In genomic region chr17:16938496-16939270, GRCh38 we compare ENCODE assay signal across 21 cellular contexts. TPM values are rescaled to one million over a fixed set of nuclear protein-coding genes. Genes with fewer than 3 reads are reported as not detected.
DNase-seq lines count a peak whose midpoint lies in the region; ATAC-seq, FAIRE-seq and TF ChIP-seq lines count a peak whose summit lies in the region.
"Had no signal": no experiment of that assay in that cellular context is flagged by ENCODE, and none has a peak within 500 bp of the region (broad histone marks: within the 10 kb centered on the region; RNA-seq: fewer than 3 reads in every experiment).

No MANE protein-coding gene starts in this region.

- FAIRE-seq in H54 (lab: Jason Lieb, UNC) = no peak
- FAIRE-seq: D721Med, frontal cortex, G401.6 had no signal

- peaks cover 22% of the 10 kb centered on the region for H3K27me3 Mint-ChIP-seq in type B pancreatic cell
- H3K27me3 Mint-ChIP-seq: activated CD4-positive, alpha-beta T cell treated with anti-CD3 and anti-CD28 coated beads, Interleukin-2, amount 10 ng/mL, durations not matched to agents 7 days and 5 days had no signal

- no peaks in the 10 kb centered on the region for H3K36me3 ChIP-seq in left ventricle myocardium inferior
- H3K36me3 ChIP-seq: right atrium auricular region, thoracic aorta had no signal

- H3K27ac ChIP-seq in left ventricle myocardium inferior (replicated peaks) = no peak overlapping the region
- H3K27ac ChIP-seq: PC-9, right atrium auricular region, thoracic aorta had no signal

- ATAC-seq in left cardiac atrium = no peak
- ATAC-seq: SK-N-SH treated with all-trans-retinoic acid at 6 μM for 48 hours had no signal

- TF ChIP-seq CTCF in left ventricle myocardium inferior (IDR thresholded peaks at IDR 0.05; ENCODE audit: borderline replicate concordance) = no peak
- no peak for TF ChIP-seq CTCF in type B pancreatic cell (conservative IDR thresholded peaks at IDR 0.05)

- H3K27me3 ChIP-seq in left ventricle myocardium inferior (ENCODE audit: low read depth) = peaks cover 22% of the 10 kb centered on the region
- H3K27me3 ChIP-seq: right atrium auricular region had no signal

- DNase-seq in left cardiac atrium (peak; percentile 14), left ventricle myocardium inferior (no peak), SHP77 treated with DMSO at 0.1 percent for 48 hours (lab: John Stamatoyannopoulos, UW) (peak; percentile 60), mesenteric fat pad (ENCODE audit: low spot score) (peak; percentile 53), type B pancreatic cell (ENCODE audit: extremely low spot score, unreplicated experiment) (peak; percentile 24), NCI-H446 treated with DMSO at 0.1 percent for 48 hours (lab: John Stamatoyannopoulos, UW) (no peak), H54 (ENCODE audit: insufficient read length, low spot score) (no peak), CD1c-positive myeloid dendritic cell (ENCODE audit: extremely low spot score) (no peak)
- DNase-seq: activated CD4-positive, alpha-beta T cell treated with anti-CD3 and anti-CD28 coated beads, Interleukin-2, amount 10 ng/mL, durations not matched to agents 7 days and 5 days; NCI-H1694 treated with DMSO at 0.1 percent for 48 hours; NCI-H524 treated with DMSO at 0.1 percent for 48 hours; PC-9; stimulated activated CD4-positive, alpha-beta T cell treated with anti-CD3 and anti-CD28 coated beads, Interleukin-1b, Interleukin-23, amount 100 ng/mL, for 48 hours had no signal

- no peak for TF ChIP-seq POLR2A in H54 (IDR thresholded peaks at IDR 0.05; ENCODE audit: low read depth, low read length)

- intact Hi-C loops in left cardiac atrium (cut with DNase I) (no loop called here), left ventricle myocardium inferior (cut with micrococcal nuclease) (no loop called here)

- H3K36me3 Mint-ChIP-seq in type B pancreatic cell = no peaks in the 10 kb centered on the region

- H3K9me3 Mint-ChIP-seq in type B pancreatic cell = no peaks in the 10 kb centered on the region
- H3K9me3 Mint-ChIP-seq: activated CD4-positive, alpha-beta T cell treated with anti-CD3 and anti-CD28 coated beads, Interleukin-2, amount 10 ng/mL, durations not matched to agents 7 days and 5 days had no signal

- H3K9me3 ChIP-seq in left ventricle myocardium inferior (replicated peaks) = no peaks in the 10 kb centered on the region
- H3K9me3 ChIP-seq: right atrium auricular region, thoracic aorta had no signal

- no peak overlapping the region for H3K4me3 Mint-ChIP-seq in type B pancreatic cell
- H3K4me3 Mint-ChIP-seq: activated CD4-positive, alpha-beta T cell treated with anti-CD3 and anti-CD28 coated beads, Interleukin-2, amount 10 ng/mL, durations not matched to agents 7 days and 5 days had no signal

- no peaks in the 10 kb centered on the region for H3K4me1 ChIP-seq in left ventricle myocardium inferior
- H3K4me1 ChIP-seq: right atrium auricular region had no signal

- no peak overlapping the region for H3K4me3 ChIP-seq in left ventricle myocardium inferior
- H3K4me3 ChIP-seq: lung, PC-9, right atrium auricular region, thoracic aorta had no signal

- no peak overlapping the region for H3K27ac Mint-ChIP-seq in type B pancreatic cell
- H3K27ac Mint-ChIP-seq: activated CD4-positive, alpha-beta T cell treated with anti-CD3 and anti-CD28 coated beads, Interleukin-2, amount 10 ng/mL, durations not matched to agents 7 days and 5 days had no signal

- H3K4me1 Mint-ChIP-seq in type B pancreatic cell (ENCODE audit: unreplicated experiment) = no peaks in the 10 kb centered on the region
- H3K4me1 Mint-ChIP-seq: activated CD4-positive, alpha-beta T cell treated with anti-CD3 and anti-CD28 coated beads, Interleukin-2, amount 10 ng/mL, durations not matched to agents 7 days and 5 days had no signal

RNA-seq across cellular contexts. Expression of gene TNFRSF13B, which starts 33.2 kb away (rescaled TPM):
- total RNA-seq in left cardiac atrium (not detected), left ventricle myocardium inferior (not detected), mesenteric fat pad (not detected), type B pancreatic cell (ENCODE audit: low replicate concordance) (not detected in 2 replicates)
- total RNA-seq: activated CD4-positive, alpha-beta T cell treated with anti-CD3 and anti-CD28 coated beads, Interleukin-2, amount 10 ng/mL, durations not matched to agents 7 days and 5 days; aorta; frontal cortex; PC-9; right atrium auricular region; thoracic aorta had no signal

Comparison
In these comparisons a context has a peak if more than half of its experiments do, and no peak if none do; other contexts are left out.
1. DNase-seq: peak in left cardiac atrium (single experiment), SHP77 treated with DMSO at 0.1 percent for 48 hours (single experiment), mesenteric fat pad (single experiment) and type B pancreatic cell (single experiment); none in left ventricle myocardium inferior (single experiment), NCI-H446 treated with DMSO at 0.1 percent for 48 hours (single experiment), H54 (single experiment) and CD1c-positive myeloid dendritic cell (single experiment).